In genomic region chr4:147683172-147683571, GRCh38 we compare ENCODE assay signal across 8 cellular contexts. TPM values are rescaled to one million over a fixed set of nuclear protein-coding genes. Genes with fewer than 3 reads are reported as not detected.
DNase-seq lines count a peak whose midpoint lies in the region; ATAC-seq and TF ChIP-seq lines count a peak whose summit lies in the region.

No MANE protein-coding gene starts in this region.

- H3K79me2 ChIP-seq in neural progenitor cell (ENCODE audit: low read depth) = peaks cover 42% of the 10 kb centered on the region

- peaks cover 11% of the 10 kb centered on the region for H3F3A ChIP-seq in neural progenitor cell (ENCODE audit: low read depth)

- no peak for ATAC-seq in GM21360 (IDR thresholded peaks at IDR 0.05; ENCODE audit: unreplicated experiment)
- ATAC-seq in GM18868 (IDR thresholded peaks at IDR 0.05; ENCODE audit: unreplicated experiment) = no peak

- H3K27me3 ChIP-seq in neural progenitor cell = no peaks in the 10 kb centered on the region

- peaks cover 2% of the 10 kb centered on the region for H3K27me3 Mint-ChIP-seq in neural progenitor cell (ENCODE audit: insufficient read depth, low read depth)

- H3K27ac Mint-ChIP-seq in neural progenitor cell = no peak overlapping the region

- 0 out of 2 replicates have a peak, but pooled peaks cover 2% of the 10 kb centered on the region for H3K36me3 ChIP-seq in ES-I3 (ENCODE audit: insufficient read depth, low read length)
- no peaks in the 10 kb centered on the region for H3K36me3 ChIP-seq in neural progenitor cell

- peak overlapping the region; percentile 84 to 97 for H3K4me3 ChIP-seq in foreskin fibroblast (ENCODE audit: low read depth in 1 of 2, low read length in 2 of 2)
- H3K4me3 ChIP-seq in neural progenitor cell = peak overlapping the region; percentile 66

- H3K9me3 ChIP-seq in ES-I3 (ENCODE audit: control insufficient read depth, insufficient read depth, low read length) (no peaks in the 10 kb centered on the region), neural progenitor cell (ENCODE audit: low read depth) (no peaks in the 10 kb centered on the region)

- no peaks in the 10 kb centered on the region for H3K4me1 ChIP-seq in ES-I3 (ENCODE audit: insufficient read depth, low read length)
- H3K4me1 ChIP-seq in neural progenitor cell = peaks cover 9% of the 10 kb centered on the region

- DNase-seq in Kasumi-1 (lab: John Stamatoyannopoulos, UW) (peak; percentile 45 to 58), foreskin fibroblast (peak; percentile 21 to 55), neural progenitor cell (ENCODE audit: low spot score) (peak; percentile 7), NCI-H774 (lab: John Stamatoyannopoulos, UW) (no peak)
- peak; percentile 22 for DNase-seq in activated T-cell treated with anti-CD3 and anti-CD28 coated beads, Interleukin-2, amount 50 U/mL, for 1 hour

- no peak overlapping the region for H3K27ac ChIP-seq in neural progenitor cell

- H2AFZ ChIP-seq in neural progenitor cell (replicated peaks) = peak overlapping the region; percentile 70

- no peak for TF ChIP-seq CTCF in foreskin fibroblast (IDR thresholded peaks at IDR 0.05; ENCODE audit: low read depth, low read length)
- TF ChIP-seq CTCF in neural progenitor cell (IDR thresholded peaks at IDR 0.05) = no peak

- H3K9ac ChIP-seq in ES-I3 (ENCODE audit: low read depth, low read length) (peak overlapping the region; percentile 92), neural progenitor cell (peak overlapping the region; percentile 46)

- H3K4me1 Mint-ChIP-seq in neural progenitor cell = peaks cover 27% of the 10 kb centered on the region

- peaks cover 3% of the 10 kb centered on the region for H4K20me1 ChIP-seq in neural progenitor cell (ENCODE audit: low read depth)

- peak overlapping the region; percentile 79 for H3K4me2 ChIP-seq in neural progenitor cell

- H3K4me3 Mint-ChIP-seq in neural progenitor cell = peak overlapping the region; percentile 89

- H3K9me3 Mint-ChIP-seq in neural progenitor cell = peaks cover 5% of the 10 kb centered on the region

- peaks cover 4% of the 10 kb centered on the region for H3K36me3 Mint-ChIP-seq in neural progenitor cell

RNA-seq across cellular contexts. Expression of gene PRMT9, which starts 0.8 kb away (rescaled TPM):
- 16.8 and 24.8 TPM in 2 replicates for total RNA-seq in neural progenitor cell (ENCODE audit: low replicate concordance)

RNA-seq across cellular contexts. Expression of gene ARHGAP10, which starts 48.7 kb away (rescaled TPM):
- 20.2 and 20.3 TPM in 2 replicates for total RNA-seq in neural progenitor cell (ENCODE audit: low replicate concordance)
